1 cellular context compared by ENCODE assay signal in the genomic region with DNA sequence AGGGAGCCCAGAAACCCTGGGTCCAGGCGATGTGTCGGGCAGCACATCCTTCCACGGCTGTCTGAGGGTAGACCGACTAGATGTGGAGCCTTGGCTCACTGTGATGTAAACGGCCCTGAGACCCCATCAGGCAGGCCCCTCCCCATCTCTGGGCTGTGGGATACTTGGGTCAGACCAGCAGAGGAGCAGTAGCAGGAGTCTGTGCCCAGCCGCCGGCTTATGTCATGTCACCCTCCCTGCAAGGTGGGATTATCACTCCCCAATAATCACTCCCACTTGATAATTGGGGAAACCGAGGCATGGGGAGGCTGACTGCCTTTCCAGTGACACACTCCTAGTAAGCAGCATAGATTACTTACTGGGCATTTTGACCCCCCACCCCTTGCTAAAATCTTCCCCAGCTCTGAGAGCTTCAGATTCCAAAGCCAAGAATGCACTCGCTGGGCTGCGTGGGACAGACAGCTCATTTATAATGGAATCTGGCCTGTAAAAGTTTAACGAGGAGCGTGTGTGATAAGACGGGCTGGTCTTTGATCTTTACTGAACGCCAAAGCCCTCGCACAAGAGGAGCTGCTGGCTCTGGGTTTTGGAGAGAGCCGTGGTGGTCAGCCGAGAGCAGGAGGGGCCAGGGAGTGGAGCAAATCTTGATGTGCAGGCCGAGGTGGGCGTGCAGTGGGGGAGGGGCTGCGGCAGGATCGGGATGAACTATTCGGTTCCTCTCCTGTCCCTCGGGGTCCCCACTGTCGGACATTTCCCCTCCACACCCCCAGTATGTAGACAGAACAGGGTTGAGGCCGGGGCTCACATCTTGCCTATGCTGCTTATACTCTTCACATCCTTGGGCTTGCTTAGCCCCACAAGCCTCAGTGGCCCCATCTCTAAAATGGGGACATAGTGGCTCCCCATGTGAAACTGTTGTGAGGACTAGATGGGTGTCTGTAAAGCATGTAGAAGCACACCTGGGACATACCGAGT.
A peak's percentile ranks its signal among the peaks of the same experiment; 100 is the strongest.
TF ChIP-seq lines count a peak whose summit lies in the region.

No MANE protein-coding gene starts in this region.

TF ChIP-seq in HepG2, 621 proteins besides CTCF, POLR2A, EP300 and RAD21 (continued from another document and continues in another):
- TF ChIP-seq ERF (CRISPR knock-in tag; IDR thresholded peaks at IDR 0.05) = peak; percentile 50; the same call in 1 of the 2 replicates
- TF ChIP-seq, protein P1, sequence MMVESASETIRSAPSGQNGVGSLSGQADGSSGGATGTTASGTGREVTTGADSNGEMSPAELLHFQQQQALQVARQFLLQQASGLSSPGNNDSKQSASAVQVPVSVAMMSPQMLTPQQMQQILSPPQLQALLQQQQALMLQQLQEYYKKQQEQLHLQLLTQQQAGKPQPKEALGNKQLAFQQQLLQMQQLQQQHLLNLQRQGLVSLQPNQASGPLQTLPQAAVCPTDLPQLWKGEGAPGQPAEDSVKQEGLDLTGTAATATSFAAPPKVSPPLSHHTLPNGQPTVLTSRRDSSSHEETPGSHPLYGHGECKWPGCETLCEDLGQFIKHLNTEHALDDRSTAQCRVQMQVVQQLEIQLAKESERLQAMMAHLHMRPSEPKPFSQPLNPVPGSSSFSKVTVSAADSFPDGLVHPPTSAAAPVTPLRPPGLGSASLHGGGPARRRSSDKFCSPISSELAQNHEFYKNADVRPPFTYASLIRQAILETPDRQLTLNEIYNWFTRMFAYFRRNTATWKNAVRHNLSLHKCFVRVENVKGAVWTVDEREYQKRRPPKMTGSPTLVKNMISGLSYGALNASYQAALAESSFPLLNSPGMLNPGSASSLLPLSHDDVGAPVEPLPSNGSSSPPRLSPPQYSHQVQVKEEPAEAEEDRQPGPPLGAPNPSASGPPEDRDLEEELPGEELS (CRISPR knock-in tag; IDR thresholded peaks at IDR 0.05) = peak; percentile 83
- 0 out of 2 replicates have a peak, but pooled peaks have one; percentile 39 for TF ChIP-seq BRD4 (CRISPR knock-in tag; IDR thresholded peaks at IDR 0.05)
- TF ChIP-seq CREM (IDR thresholded peaks at IDR 0.05) = peak; percentile 46
- TF ChIP-seq CREM (CRISPR knock-in tag; IDR thresholded peaks at IDR 0.05) = no peak
- peak; percentile 89 for TF ChIP-seq GFI1 (CRISPR knock-in tag; IDR thresholded peaks at IDR 0.05; ENCODE audit: borderline replicate concordance)
- no peak for TF ChIP-seq ELF4 (CRISPR knock-in tag; IDR thresholded peaks at IDR 0.05; ENCODE audit: borderline replicate concordance)
- TF ChIP-seq, protein P2, sequence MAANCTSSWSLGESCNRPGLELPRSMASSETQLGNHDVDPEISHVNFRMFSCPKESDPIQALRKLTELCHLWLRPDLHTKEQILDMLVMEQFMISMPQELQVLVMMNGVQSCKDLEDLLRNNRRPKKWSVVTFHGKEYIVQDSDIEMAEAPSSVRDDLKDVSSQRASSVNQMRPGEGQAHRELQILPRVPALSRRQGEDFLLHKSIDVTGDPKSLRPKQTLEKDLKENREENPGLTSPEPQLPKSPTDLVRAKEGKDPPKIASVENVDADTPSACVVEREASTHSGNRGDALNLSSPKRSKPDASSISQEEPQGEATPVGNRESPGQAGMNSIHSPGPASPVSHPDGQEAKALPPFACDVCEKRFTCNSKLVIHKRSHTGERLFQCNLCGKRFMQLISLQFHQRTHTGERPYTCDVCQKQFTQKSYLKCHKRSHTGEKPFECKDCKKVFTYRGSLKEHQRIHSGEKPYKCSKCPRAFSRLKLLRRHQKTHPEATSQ (CRISPR knock-in tag; IDR thresholded peaks at IDR 0.05; ENCODE audit: borderline replicate concordance) = peak; percentile 58; the same call in 1 of the 2 replicates
- TF ChIP-seq RARA (CRISPR knock-in tag; IDR thresholded peaks at IDR 0.05) = peak; percentile 47; the same call in 1 of the 2 replicates
- TF ChIP-seq ZNF816 (CRISPR knock-in tag; IDR thresholded peaks at IDR 0.05; ENCODE audit: borderline replicate concordance) = no peak
- TF ChIP-seq, protein P3, sequence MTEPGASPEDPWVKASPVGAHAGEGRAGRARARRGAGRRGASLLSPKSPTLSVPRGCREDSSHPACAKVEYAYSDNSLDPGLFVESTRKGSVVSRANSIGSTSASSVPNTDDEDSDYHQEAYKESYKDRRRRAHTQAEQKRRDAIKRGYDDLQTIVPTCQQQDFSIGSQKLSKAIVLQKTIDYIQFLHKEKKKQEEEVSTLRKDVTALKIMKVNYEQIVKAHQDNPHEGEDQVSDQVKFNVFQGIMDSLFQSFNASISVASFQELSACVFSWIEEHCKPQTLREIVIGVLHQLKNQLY (CRISPR knock-in tag; IDR thresholded peaks at IDR 0.05) = peak; percentile 73; the same call in 1 of the 2 replicates
- TF ChIP-seq MAFG (CRISPR knock-in tag; IDR thresholded peaks at IDR 0.05) = no peak
- TF ChIP-seq TCF7L2 (IDR thresholded peaks at IDR 0.05; ENCODE audit: low read depth, low read length) = peak; percentile 80
- TF ChIP-seq NPAS2 (CRISPR knock-in tag; IDR thresholded peaks at IDR 0.05; ENCODE audit: borderline replicate concordance) = no peak
- TF ChIP-seq ZNF703 (CRISPR knock-in tag; IDR thresholded peaks at IDR 0.05; ENCODE audit: borderline replicate concordance) = no peak
- TF ChIP-seq, protein P4, sequence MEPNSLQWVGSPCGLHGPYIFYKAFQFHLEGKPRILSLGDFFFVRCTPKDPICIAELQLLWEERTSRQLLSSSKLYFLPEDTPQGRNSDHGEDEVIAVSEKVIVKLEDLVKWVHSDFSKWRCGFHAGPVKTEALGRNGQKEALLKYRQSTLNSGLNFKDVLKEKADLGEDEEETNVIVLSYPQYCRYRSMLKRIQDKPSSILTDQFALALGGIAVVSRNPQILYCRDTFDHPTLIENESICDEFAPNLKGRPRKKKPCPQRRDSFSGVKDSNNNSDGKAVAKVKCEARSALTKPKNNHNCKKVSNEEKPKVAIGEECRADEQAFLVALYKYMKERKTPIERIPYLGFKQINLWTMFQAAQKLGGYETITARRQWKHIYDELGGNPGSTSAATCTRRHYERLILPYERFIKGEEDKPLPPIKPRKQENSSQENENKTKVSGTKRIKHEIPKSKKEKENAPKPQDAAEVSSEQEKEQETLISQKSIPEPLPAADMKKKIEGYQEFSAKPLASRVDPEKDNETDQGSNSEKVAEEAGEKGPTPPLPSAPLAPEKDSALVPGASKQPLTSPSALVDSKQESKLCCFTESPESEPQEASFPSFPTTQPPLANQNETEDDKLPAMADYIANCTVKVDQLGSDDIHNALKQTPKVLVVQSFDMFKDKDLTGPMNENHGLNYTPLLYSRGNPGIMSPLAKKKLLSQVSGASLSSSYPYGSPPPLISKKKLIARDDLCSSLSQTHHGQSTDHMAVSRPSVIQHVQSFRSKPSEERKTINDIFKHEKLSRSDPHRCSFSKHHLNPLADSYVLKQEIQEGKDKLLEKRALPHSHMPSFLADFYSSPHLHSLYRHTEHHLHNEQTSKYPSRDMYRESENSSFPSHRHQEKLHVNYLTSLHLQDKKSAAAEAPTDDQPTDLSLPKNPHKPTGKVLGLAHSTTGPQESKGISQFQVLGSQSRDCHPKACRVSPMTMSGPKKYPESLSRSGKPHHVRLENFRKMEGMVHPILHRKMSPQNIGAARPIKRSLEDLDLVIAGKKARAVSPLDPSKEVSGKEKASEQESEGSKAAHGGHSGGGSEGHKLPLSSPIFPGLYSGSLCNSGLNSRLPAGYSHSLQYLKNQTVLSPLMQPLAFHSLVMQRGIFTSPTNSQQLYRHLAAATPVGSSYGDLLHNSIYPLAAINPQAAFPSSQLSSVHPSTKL (CRISPR knock-in tag; IDR thresholded peaks at IDR 0.05) = peak; percentile 85
- TF ChIP-seq, protein P5, sequence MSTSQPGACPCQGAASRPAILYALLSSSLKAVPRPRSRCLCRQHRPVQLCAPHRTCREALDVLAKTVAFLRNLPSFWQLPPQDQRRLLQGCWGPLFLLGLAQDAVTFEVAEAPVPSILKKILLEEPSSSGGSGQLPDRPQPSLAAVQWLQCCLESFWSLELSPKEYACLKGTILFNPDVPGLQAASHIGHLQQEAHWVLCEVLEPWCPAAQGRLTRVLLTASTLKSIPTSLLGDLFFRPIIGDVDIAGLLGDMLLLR (CRISPR knock-in tag; IDR thresholded peaks at IDR 0.05) = 0 out of 2 replicates have a peak, but pooled peaks have one; percentile 34
- TF ChIP-seq ZFY (CRISPR knock-in tag; IDR thresholded peaks at IDR 0.05) = peak; percentile 44; the same call in 1 of the 2 replicates
- TF ChIP-seq ISL2 (CRISPR knock-in tag; IDR thresholded peaks at IDR 0.05) = peak; percentile 85
- no peak for TF ChIP-seq ZNF607 (CRISPR knock-in tag; IDR thresholded peaks at IDR 0.05; ENCODE audit: borderline replicate concordance)
- 0 out of 2 replicates have a peak, but pooled peaks have one; percentile 56 for TF ChIP-seq ZNF761 (CRISPR knock-in tag; conservative IDR thresholded peaks at IDR 0.05)
- TF ChIP-seq ZNF605 (CRISPR knock-in tag; IDR thresholded peaks at IDR 0.05) = peak; percentile 57; the same call in 1 of the 2 replicates
- TF ChIP-seq, protein P6, sequence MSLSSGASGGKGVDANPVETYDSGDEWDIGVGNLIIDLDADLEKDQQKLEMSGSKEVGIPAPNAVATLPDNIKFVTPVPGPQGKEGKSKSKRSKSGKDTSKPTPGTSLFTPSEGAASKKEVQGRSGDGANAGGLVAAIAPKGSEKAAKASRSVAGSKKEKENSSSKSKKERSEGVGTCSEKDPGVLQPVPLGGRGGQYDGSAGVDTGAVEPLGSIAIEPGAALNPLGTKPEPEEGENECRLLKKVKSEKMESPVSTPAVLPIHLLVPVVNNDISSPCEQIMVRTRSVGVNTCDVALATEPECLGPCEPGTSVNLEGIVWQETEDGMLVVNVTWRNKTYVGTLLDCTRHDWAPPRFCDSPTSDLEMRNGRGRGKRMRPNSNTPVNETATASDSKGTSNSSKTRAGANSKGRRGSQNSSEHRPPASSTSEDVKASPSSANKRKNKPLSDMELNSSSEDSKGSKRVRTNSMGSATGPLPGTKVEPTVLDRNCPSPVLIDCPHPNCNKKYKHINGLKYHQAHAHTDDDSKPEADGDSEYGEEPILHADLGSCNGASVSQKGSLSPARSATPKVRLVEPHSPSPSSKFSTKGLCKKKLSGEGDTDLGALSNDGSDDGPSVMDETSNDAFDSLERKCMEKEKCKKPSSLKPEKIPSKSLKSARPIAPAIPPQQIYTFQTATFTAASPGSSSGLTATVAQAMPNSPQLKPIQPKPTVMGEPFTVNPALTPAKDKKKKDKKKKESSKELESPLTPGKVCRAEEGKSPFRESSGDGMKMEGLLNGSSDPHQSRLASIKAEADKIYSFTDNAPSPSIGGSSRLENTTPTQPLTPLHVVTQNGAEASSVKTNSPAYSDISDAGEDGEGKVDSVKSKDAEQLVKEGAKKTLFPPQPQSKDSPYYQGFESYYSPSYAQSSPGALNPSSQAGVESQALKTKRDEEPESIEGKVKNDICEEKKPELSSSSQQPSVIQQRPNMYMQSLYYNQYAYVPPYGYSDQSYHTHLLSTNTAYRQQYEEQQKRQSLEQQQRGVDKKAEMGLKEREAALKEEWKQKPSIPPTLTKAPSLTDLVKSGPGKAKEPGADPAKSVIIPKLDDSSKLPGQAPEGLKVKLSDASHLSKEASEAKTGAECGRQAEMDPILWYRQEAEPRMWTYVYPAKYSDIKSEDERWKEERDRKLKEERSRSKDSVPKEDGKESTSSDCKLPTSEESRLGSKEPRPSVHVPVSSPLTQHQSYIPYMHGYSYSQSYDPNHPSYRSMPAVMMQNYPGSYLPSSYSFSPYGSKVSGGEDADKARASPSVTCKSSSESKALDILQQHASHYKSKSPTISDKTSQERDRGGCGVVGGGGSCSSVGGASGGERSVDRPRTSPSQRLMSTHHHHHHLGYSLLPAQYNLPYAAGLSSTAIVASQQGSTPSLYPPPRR (CRISPR knock-in tag; IDR thresholded peaks at IDR 0.05; ENCODE audit: borderline replicate concordance) = peak; percentile 65; the same call in 1 of the 2 replicates
- peak; percentile 73 for TF ChIP-seq FOSL2 (CRISPR knock-in tag; IDR thresholded peaks at IDR 0.05)
- TF ChIP-seq ZNF619 (CRISPR knock-in tag; IDR thresholded peaks at IDR 0.05) = 0 out of 2 replicates have a peak, but pooled peaks have one; percentile 50
- TF ChIP-seq HMG20A (CRISPR knock-in tag; IDR thresholded peaks at IDR 0.05; ENCODE audit: borderline replicate concordance) = peak; percentile 24; the same call in 1 of the 2 replicates
- TF ChIP-seq TAF1 (CRISPR knock-in tag; IDR thresholded peaks at IDR 0.05) = 0 out of 2 replicates have a peak, but pooled peaks have one; percentile 27
- no peak for TF ChIP-seq ZNF331 (CRISPR knock-in tag; IDR thresholded peaks at IDR 0.05)
- TF ChIP-seq CAMTA2 (CRISPR knock-in tag; IDR thresholded peaks at IDR 0.05; ENCODE audit: borderline replicate concordance) = 0 out of 2 replicates have a peak, but pooled peaks have one; percentile 80
- peak; percentile 56; the same call in 1 of the 2 replicates for TF ChIP-seq ZNF350 (CRISPR knock-in tag; IDR thresholded peaks at IDR 0.05; ENCODE audit: borderline replicate concordance, low read depth)
- TF ChIP-seq HOXA5 (CRISPR knock-in tag; IDR thresholded peaks at IDR 0.05) = peak; percentile 92
- TF ChIP-seq ZNF33A (CRISPR knock-in tag; IDR thresholded peaks at IDR 0.05; ENCODE audit: borderline replicate concordance) = no peak
- TF ChIP-seq CEBPB (IDR thresholded peaks at IDR 0.05; ENCODE audit: borderline replicate concordance, low read depth, low read length) = no peak
- peak; percentile 70; the same call in 1 of the 2 replicates for TF ChIP-seq HDAC2 (CRISPR knock-in tag; IDR thresholded peaks at IDR 0.05)
- no peak for TF ChIP-seq CENPT (CRISPR knock-in tag; IDR thresholded peaks at IDR 0.05; ENCODE audit: low read depth)
- TF ChIP-seq ZNF460 (CRISPR knock-in tag; IDR thresholded peaks at IDR 0.05; ENCODE audit: borderline replicate concordance) = no peak
- peak; percentile 75; the same call in 1 of the 2 replicates for TF ChIP-seq GATA4 (IDR thresholded peaks at IDR 0.05; ENCODE audit: borderline replicate concordance, low read depth)
- TF ChIP-seq ZNF296 (CRISPR knock-in tag; conservative IDR thresholded peaks at IDR 0.05) = 0 out of 2 replicates have a peak, but pooled peaks have one; percentile 58
- TF ChIP-seq RFX1 (IDR thresholded peaks at IDR 0.05) = no peak
- no peak for TF ChIP-seq DNMT1 (CRISPR knock-in tag; IDR thresholded peaks at IDR 0.05)
- TF ChIP-seq KLF6 (CRISPR knock-in tag; IDR thresholded peaks at IDR 0.05) = no peak
- TF ChIP-seq, protein P7, sequence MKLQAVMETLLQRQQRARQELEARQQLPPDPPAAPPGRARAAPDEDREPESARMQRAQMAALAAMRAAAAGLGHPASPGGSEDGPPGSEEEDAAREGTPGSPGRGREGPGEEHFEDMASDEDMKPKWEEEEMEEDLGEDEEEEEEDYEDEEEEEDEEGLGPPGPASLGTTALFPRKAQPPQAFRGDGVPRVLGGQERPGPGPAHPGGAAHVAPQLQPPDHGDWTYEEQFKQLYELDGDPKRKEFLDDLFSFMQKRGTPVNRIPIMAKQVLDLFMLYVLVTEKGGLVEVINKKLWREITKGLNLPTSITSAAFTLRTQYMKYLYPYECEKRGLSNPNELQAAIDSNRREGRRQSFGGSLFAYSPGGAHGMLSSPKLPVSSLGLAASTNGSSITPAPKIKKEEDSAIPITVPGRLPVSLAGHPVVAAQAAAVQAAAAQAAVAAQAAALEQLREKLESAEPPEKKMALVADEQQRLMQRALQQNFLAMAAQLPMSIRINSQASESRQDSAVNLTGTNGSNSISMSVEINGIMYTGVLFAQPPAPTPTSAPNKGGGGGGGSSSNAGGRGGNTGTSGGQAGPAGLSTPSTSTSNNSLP (IDR thresholded peaks at IDR 0.05; ENCODE audit: low read depth, low read length) = peak; percentile 86
- peak; percentile 67 for TF ChIP-seq SALL1 (CRISPR knock-in tag; IDR thresholded peaks at IDR 0.05)
- TF ChIP-seq HES4 (CRISPR knock-in tag; IDR thresholded peaks at IDR 0.05; ENCODE audit: borderline replicate concordance) = no peak
